Comparison of ENCODE assay signal across 8 cellular contexts in the genomic region with DNA sequence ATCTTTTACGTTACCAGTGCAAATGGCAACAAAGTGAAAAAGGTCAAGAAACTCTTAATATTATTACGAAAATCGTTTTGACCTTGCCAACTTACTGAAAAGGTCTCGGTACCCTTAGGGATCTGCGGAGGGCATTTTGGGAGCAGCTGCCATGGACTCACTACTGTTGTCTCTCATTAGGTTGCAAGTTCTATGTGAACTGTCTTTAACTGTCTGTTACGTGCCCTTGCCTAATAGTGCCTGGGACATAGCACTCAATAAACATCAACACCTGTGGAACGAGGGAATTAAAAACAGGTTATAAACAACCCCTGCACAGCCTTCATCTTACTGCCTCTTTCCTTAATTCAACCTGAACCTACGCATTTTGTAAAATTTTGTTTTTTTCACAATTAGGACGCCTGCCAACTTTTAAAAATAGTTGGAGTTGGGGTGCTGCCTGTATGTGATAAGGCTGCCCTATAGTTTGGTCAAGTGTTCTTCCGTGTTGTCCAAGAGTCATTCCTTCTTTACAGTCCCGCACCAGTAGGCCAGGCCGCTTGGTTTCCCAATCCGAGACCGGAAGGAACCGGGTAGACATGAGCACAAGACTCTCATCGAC. TPM values are rescaled to one million over a fixed set of nuclear protein-coding genes. Genes with fewer than 3 reads are reported as not detected.
DNase-seq lines count a peak whose midpoint lies in the region; ATAC-seq lines count a peak whose summit lies in the region.

No MANE protein-coding gene starts in this region.

- no peaks in the 10 kb centered on the region for H3K9me3 Mint-ChIP-seq in activated naive CD4-positive, alpha-beta T cell treated with anti-CD3 and anti-CD28 coated beads for 36 hours
- no peaks in the 10 kb centered on the region for H3K9me3 Mint-ChIP-seq in activated CD4-positive, alpha-beta memory T cell treated with anti-CD3 and anti-CD28 coated beads for 36 hours

- CTCF ChIA-PET in activated naive CD4-positive, alpha-beta T cell treated with anti-CD3 and anti-CD28 coated beads for 36 hours (lab: Charles Lee) = no interaction called here
- CTCF ChIA-PET in activated CD4-positive, alpha-beta memory T cell treated with anti-CD3 and anti-CD28 coated beads for 36 hours (lab: Charles Lee) = interaction anchor here (0.8 to 1.0 kb wide), 2 partner anchors 27 to 217 kb away, joined by 3 to 4 read pairs; a partner anchor contains a TSS

- ATAC-seq in HG03097 (IDR thresholded peaks at IDR 0.05; ENCODE audit: low FRiP score, unreplicated experiment) (peak; percentile 18), right cardiac atrium (peak in 1 of 2 donors; percentile 69)
- ATAC-seq in activated CD4-positive, CD25-positive, alpha-beta regulatory T cell treated with anti-CD3 and anti-CD28 coated beads, Interleukin-2, amount 50 U/mL, for 24 hours = no peak

- intact Hi-C loops in activated naive CD4-positive, alpha-beta T cell treated with anti-CD3 and anti-CD28 coated beads for 36 hours (cut with micrococcal nuclease) = loop anchor here (1.0 to 10.0 kb wide), 11 partner anchors 26 to 1109 kb away; a partner anchor contains a TSS
- intact Hi-C loops in activated CD4-positive, alpha-beta memory T cell treated with anti-CD3 and anti-CD28 coated beads for 36 hours (cut with micrococcal nuclease) = loop anchor here (1.0 to 10.0 kb wide), 10 partner anchors 26 to 1061 kb away; a partner anchor contains a TSS
- intact Hi-C loops in right cardiac atrium (cut with DNase I) = loop anchor here in 1 of 4 donors (10.0 kb wide), 1 partner anchor 219 kb away; a partner anchor contains a TSS

- no peak for DNase-seq in activated naive CD4-positive, alpha-beta T cell treated with anti-CD3 and anti-CD28 coated beads for 36 hours
- DNase-seq in activated naive CD4-positive, alpha-beta T cell (lab: John Stamatoyannopoulos, UW) = no peak
- DNase-seq in activated CD4-positive, alpha-beta memory T cell treated with anti-CD3 and anti-CD28 coated beads for 36 hours = no peak
- no peak for DNase-seq in right cardiac atrium
- DNase-seq in DMS153 (lab: John Stamatoyannopoulos, UW) = no peak

- peak overlapping the region; percentile 98 for H3K27ac Mint-ChIP-seq in activated naive CD4-positive, alpha-beta T cell treated with anti-CD3 and anti-CD28 coated beads for 36 hours
- H3K27ac Mint-ChIP-seq in activated CD4-positive, alpha-beta memory T cell treated with anti-CD3 and anti-CD28 coated beads for 36 hours = peak overlapping the region; percentile 98

- no peaks in the 10 kb centered on the region for H3K36me3 ChIP-seq in skeletal muscle tissue (ENCODE audit: control insufficient read depth in 3 of 3, insufficient read depth in 3 of 3, low read length in 3 of 3)

- no peaks in the 10 kb centered on the region for H3K27me3 Mint-ChIP-seq in activated naive CD4-positive, alpha-beta T cell treated with anti-CD3 and anti-CD28 coated beads for 36 hours (ENCODE audit: low read depth)
- H3K27me3 Mint-ChIP-seq in activated CD4-positive, alpha-beta memory T cell treated with anti-CD3 and anti-CD28 coated beads for 36 hours = no peaks in the 10 kb centered on the region

- peak overlapping the region; percentile 97 to 99 (median 97) for H3K9ac ChIP-seq in skeletal muscle tissue (ENCODE audit: low read depth in 1 of 3, low read length in 3 of 3)

- H3K4me3 ChIP-seq in right cardiac atrium (ENCODE audit: low read length) (peak overlapping the region; percentile 79), skeletal muscle tissue (ENCODE audit: low read length in 3 of 3) (peak overlapping the region; percentile 83 to 93 (median 89))

- peaks cover 55% of the 10 kb centered on the region for H3K4me1 Mint-ChIP-seq in activated naive CD4-positive, alpha-beta T cell treated with anti-CD3 and anti-CD28 coated beads for 36 hours (ENCODE audit: low read depth)
- peaks cover 52% of the 10 kb centered on the region for H3K4me1 Mint-ChIP-seq in activated CD4-positive, alpha-beta memory T cell treated with anti-CD3 and anti-CD28 coated beads for 36 hours (ENCODE audit: low read depth)

- 24% methylated on average over 16 of the region's 16 CpGs for WGBS in right cardiac atrium

- H3K4me3 Mint-ChIP-seq in activated naive CD4-positive, alpha-beta T cell treated with anti-CD3 and anti-CD28 coated beads for 36 hours = peak overlapping the region; percentile 92
- peak overlapping the region; percentile 93 for H3K4me3 Mint-ChIP-seq in activated CD4-positive, alpha-beta memory T cell treated with anti-CD3 and anti-CD28 coated beads for 36 hours

- H3K36me3 Mint-ChIP-seq in activated naive CD4-positive, alpha-beta T cell treated with anti-CD3 and anti-CD28 coated beads for 36 hours (ENCODE audit: low read depth) = peaks cover 7% of the 10 kb centered on the region
- H3K36me3 Mint-ChIP-seq in activated CD4-positive, alpha-beta memory T cell treated with anti-CD3 and anti-CD28 coated beads for 36 hours = peaks cover 10% of the 10 kb centered on the region

- H3K27me3 ChIP-seq in right cardiac atrium (ENCODE audit: control insufficient read depth, insufficient read depth) (no peaks in the 10 kb centered on the region), skeletal muscle tissue (ENCODE audit: control insufficient read depth in 3 of 3, insufficient read depth in 3 of 3, low read length in 3 of 3) (no peaks in the 10 kb centered on the region)

- POLR2A ChIA-PET in activated CD4-positive, alpha-beta memory T cell treated with anti-CD3 and anti-CD28 coated beads for 36 hours (lab: Charles Lee) = interaction anchor here (0.6 to 1.6 kb wide), 3 partner anchors 217 to 581 kb away, joined by 3 to 10 read pairs (median 3); a partner anchor contains a TSS

- H3K9me3 ChIP-seq in right cardiac atrium (ENCODE audit: control insufficient read depth, low read length) (no peaks in the 10 kb centered on the region), skeletal muscle tissue (ENCODE audit: control insufficient read depth in 3 of 3, low read length in 3 of 3) (no peaks in the 10 kb centered on the region)

- H3K4me1 ChIP-seq in right cardiac atrium (ENCODE audit: control insufficient read depth, insufficient read depth, low read length) = no peaks in the 10 kb centered on the region
- peaks cover 12 to 27% (median 16%) of the 10 kb centered on the region in 3 donors for H3K4me1 ChIP-seq in skeletal muscle tissue (ENCODE audit: control insufficient read depth in 3 of 3, insufficient read depth in 3 of 3, low read length in 3 of 3)

- H3K27ac ChIP-seq in right cardiac atrium (ENCODE audit: low read length) (peak overlapping the region; percentile 85), skeletal muscle tissue (ENCODE audit: low read depth, low read length) (peak overlapping the region; percentile 98)

RNA-seq across cellular contexts. Expression of a gene that starts 0.5 kb away (rescaled TPM):
- 10 to 100 TPM; 52.2 to 60.0 TPM for total RNA-seq in activated naive CD4-positive, alpha-beta T cell treated with anti-CD3 and anti-CD28 coated beads for 36 hours
- total RNA-seq in activated CD4-positive, alpha-beta memory T cell treated with anti-CD3 and anti-CD28 coated beads for 36 hours = 10 to 100 TPM; 50.9 to 54.1 TPM
- 10 to 100 TPM; 32.5 to 42.6 (median 33.3) TPM for total RNA-seq in right cardiac atrium
- 23.2 TPM for polyA plus RNA-seq in right cardiac atrium
- total RNA-seq in skeletal muscle tissue = 73.1 TPM
